9 cellular contexts compared by ENCODE assay signal in the genomic region with DNA sequence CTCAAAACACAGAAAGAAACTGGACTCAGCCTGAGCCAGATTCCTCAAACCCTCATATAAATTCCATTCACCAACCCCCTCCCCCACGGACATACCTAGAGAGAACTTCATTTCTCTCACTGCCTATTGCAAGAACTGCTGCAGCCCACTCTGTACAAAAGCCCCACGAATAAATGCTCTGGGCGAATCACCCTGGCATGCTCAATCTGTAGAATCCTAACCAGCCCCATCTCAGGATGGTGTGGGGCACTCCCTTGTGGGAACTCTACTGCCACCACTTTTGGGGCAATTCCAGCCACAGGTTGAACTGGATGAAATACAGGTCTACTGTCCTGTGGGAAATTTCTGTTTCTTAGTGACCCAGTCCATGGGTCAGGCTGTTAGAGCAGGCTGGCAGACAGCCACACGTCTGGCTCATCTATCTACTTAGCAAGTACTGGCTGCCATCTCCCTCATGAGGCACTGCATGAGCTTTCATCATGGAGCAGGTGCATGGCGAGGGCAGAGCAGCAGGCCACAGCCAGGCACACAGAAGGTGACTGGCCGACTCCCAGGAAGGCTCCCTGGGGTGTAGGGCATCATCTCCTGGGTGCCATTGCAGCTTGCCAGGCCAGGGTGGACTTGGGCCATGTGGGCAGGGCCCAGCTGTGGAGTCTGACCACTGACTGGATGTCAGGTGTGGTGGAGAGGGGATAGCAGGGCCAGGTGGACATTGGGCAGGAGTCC. TPM values are rescaled to one million over a fixed set of nuclear protein-coding genes. Genes with fewer than 3 reads are reported as not detected.
DNase-seq lines count a peak whose midpoint lies in the region; ATAC-seq, FAIRE-seq and TF ChIP-seq lines count a peak whose summit lies in the region.
"Had no signal": no experiment of that assay in that cellular context is flagged by ENCODE, and none has a peak within 500 bp of the region (broad histone marks: within the 10 kb centered on the region; RNA-seq: fewer than 3 reads in every experiment).

No MANE protein-coding gene starts in this region.

- intact Hi-C loops in dorsolateral prefrontal cortex (cut with DNase I) = loop anchor here in 1 of 2 donors (10.0 kb wide), 1 partner anchor 370 kb away; a partner anchor contains a TSS

- POLR2A ChIA-PET in activated naive CD8-positive, alpha-beta T cell treated with anti-CD3 and anti-CD28 coated beads, Interleukin-2, amount 10 ng/mL, durations not matched to agents 7 days and 5 days (lab: Charles Lee) = interaction anchor here (2.1 kb wide), 1 partner anchor 22 kb away, joined by 6 read pairs; a partner anchor contains a TSS

- H3K27me3 Mint-ChIP-seq in activated naive CD8-positive, alpha-beta T cell treated with anti-CD3 and anti-CD28 coated beads, Interleukin-2, amount 10 ng/mL, durations not matched to agents 7 days and 5 days = no peaks in the 10 kb centered on the region
- peaks cover 2% of the 10 kb centered on the region for H3K27me3 Mint-ChIP-seq in nephron progenitor cell (ENCODE audit: low read depth, poor library complexity)

- peak overlapping the region; percentile 93 for H3K4me3 Mint-ChIP-seq in activated naive CD8-positive, alpha-beta T cell treated with anti-CD3 and anti-CD28 coated beads, Interleukin-2, amount 10 ng/mL, durations not matched to agents 7 days and 5 days
- peak overlapping the region; percentile 92 for H3K4me3 Mint-ChIP-seq in nephron progenitor cell

- no peaks in the 10 kb centered on the region for H3K36me3 Mint-ChIP-seq in activated naive CD8-positive, alpha-beta T cell treated with anti-CD3 and anti-CD28 coated beads, Interleukin-2, amount 10 ng/mL, durations not matched to agents 7 days and 5 days
- H3K36me3 Mint-ChIP-seq in nephron progenitor cell (ENCODE audit: low read depth) = peaks cover 7% of the 10 kb centered on the region

- peak overlapping the region; percentile 93 for H3K27ac Mint-ChIP-seq in activated naive CD8-positive, alpha-beta T cell treated with anti-CD3 and anti-CD28 coated beads, Interleukin-2, amount 10 ng/mL, durations not matched to agents 7 days and 5 days
- H3K27ac Mint-ChIP-seq in nephron progenitor cell = peak overlapping the region; percentile 90

- ATAC-seq in activated naive CD8-positive, alpha-beta T cell treated with anti-CD3 and anti-CD28 coated beads, Interleukin-2, amount 10 ng/mL, durations not matched to agents 7 days and 5 days (ENCODE audit: low read depth) = no peak
- ATAC-seq in GM21360 (IDR thresholded peaks at IDR 0.05; ENCODE audit: unreplicated experiment) = no peak

- H3K27me3 ChIP-seq in dorsolateral prefrontal cortex = no peaks in the 10 kb centered on the region
- H3K27me3 ChIP-seq: neutrophil had no signal

- no peak overlapping the region for H3K4me3 ChIP-seq in dorsolateral prefrontal cortex

- peaks cover 22% of the 10 kb centered on the region for H3K4me1 Mint-ChIP-seq in activated naive CD8-positive, alpha-beta T cell treated with anti-CD3 and anti-CD28 coated beads, Interleukin-2, amount 10 ng/mL, durations not matched to agents 7 days and 5 days
- peaks cover 42% of the 10 kb centered on the region for H3K4me1 Mint-ChIP-seq in nephron progenitor cell

- TF ChIP-seq CTCF in D721Med (IDR thresholded peaks at IDR 0.05; ENCODE audit: insufficient read depth, missing control alignments) (no peak), nephron progenitor cell (IDR thresholded peaks at IDR 0.05) (no peak), dorsolateral prefrontal cortex (IDR thresholded peaks at IDR 0.05 in 54 of 56, conservative IDR thresholded peaks at IDR 0.05 in 2 of 56; ENCODE audit: low read depth in 1 of 56, partially characterized antibody in 56 of 56) (no peak)

- FAIRE-seq in D721Med (lab: Jason Lieb, UNC) = no peak

- no peaks in the 10 kb centered on the region for H3K9me3 Mint-ChIP-seq in activated naive CD8-positive, alpha-beta T cell treated with anti-CD3 and anti-CD28 coated beads, Interleukin-2, amount 10 ng/mL, durations not matched to agents 7 days and 5 days
- no peaks in the 10 kb centered on the region for H3K9me3 Mint-ChIP-seq in nephron progenitor cell

- peak; percentile 18 for DNase-seq in D721Med (ENCODE audit: insufficient read length, low spot score)
- DNase-seq in HuH-7 (ENCODE audit: low spot score) = peak; percentile 15
- DNase-seq in activated naive CD8-positive, alpha-beta T cell treated with anti-CD3 and anti-CD28 coated beads, Interleukin-2, amount 10 ng/mL, durations not matched to agents 7 days and 5 days = no peak
- no peak for DNase-seq in nephron progenitor cell
- DNase-seq in dorsolateral prefrontal cortex = no peak
- DNase-seq in GF-D8 (lab: John Stamatoyannopoulos, UW) = no peak
- DNase-seq: effector CD8-positive, alpha-beta T cell had no signal

- H3K27ac ChIP-seq in dorsolateral prefrontal cortex = peak overlapping the region in 7 of 59 donors; percentile 1 to 95 (median 84)

RNA-seq across cellular contexts. Expression of a gene that starts 1.6 kb away (rescaled TPM):
- 10 to 100 TPM; 25.2 to 29.2 TPM for total RNA-seq in activated naive CD8-positive, alpha-beta T cell treated with anti-CD3 and anti-CD28 coated beads, Interleukin-2, amount 10 ng/mL, durations not matched to agents 7 days and 5 days
- 10 to 100 TPM; 10.3 to 25.9 (median 17.7) TPM for total RNA-seq in dorsolateral prefrontal cortex

RNA-seq across cellular contexts. Expression of a gene that starts 4.4 kb away (rescaled TPM):
- 10 to 100 TPM; 53.6 to 53.7 TPM for total RNA-seq in activated naive CD8-positive, alpha-beta T cell treated with anti-CD3 and anti-CD28 coated beads, Interleukin-2, amount 10 ng/mL, durations not matched to agents 7 days and 5 days
- total RNA-seq in dorsolateral prefrontal cortex = 10 to 100 TPM; 31.4 to 79.7 (median 54.4) TPM

RNA-seq across cellular contexts. Expression of a gene that starts 22.2 kb away (rescaled TPM):
- total RNA-seq in activated naive CD8-positive, alpha-beta T cell treated with anti-CD3 and anti-CD28 coated beads, Interleukin-2, amount 10 ng/mL, durations not matched to agents 7 days and 5 days = 100 to 1,000 TPM; 266 to 284 TPM
- 100 to 1,000 TPM; 206 to 403 (median 322) TPM for total RNA-seq in dorsolateral prefrontal cortex

RNA-seq across cellular contexts. Expression of a gene that starts 35.4 kb away (rescaled TPM):
- total RNA-seq in activated naive CD8-positive, alpha-beta T cell treated with anti-CD3 and anti-CD28 coated beads, Interleukin-2, amount 10 ng/mL, durations not matched to agents 7 days and 5 days = 100 to 1,000 TPM; 289 to 327 TPM
- total RNA-seq in dorsolateral prefrontal cortex = 100 to 1,000 TPM; 226 to 417 (median 315) TPM

RNA-seq across cellular contexts. Expression of a gene that starts 45.0 kb away (rescaled TPM):
- total RNA-seq in activated naive CD8-positive, alpha-beta T cell treated with anti-CD3 and anti-CD28 coated beads, Interleukin-2, amount 10 ng/mL, durations not matched to agents 7 days and 5 days = 1 to 10 TPM; 6.2 to 7.7 TPM
- 10 to 100 TPM in 112 of 120 experiments, 1 to 10 TPM in 8; 6.4 to 80.4 (median 20.6) TPM for total RNA-seq in dorsolateral prefrontal cortex

Comparison
In these comparisons a context has a peak if more than half of its experiments do, and no peak if none do; other contexts are left out.
1. DNase-seq: peak in D721Med (single experiment) and HuH-7 (single experiment); none in activated naive CD8-positive, alpha-beta T cell treated with anti-CD3 and anti-CD28 coated beads, Interleukin-2, amount 10 ng/mL, durations not matched to agents 7 days and 5 days (single experiment), nephron progenitor cell (single experiment), dorsolateral prefrontal cortex (0 of 10) and GF-D8 (single experiment).